25 cellular contexts compared by ENCODE assay signal in the genomic region with DNA sequence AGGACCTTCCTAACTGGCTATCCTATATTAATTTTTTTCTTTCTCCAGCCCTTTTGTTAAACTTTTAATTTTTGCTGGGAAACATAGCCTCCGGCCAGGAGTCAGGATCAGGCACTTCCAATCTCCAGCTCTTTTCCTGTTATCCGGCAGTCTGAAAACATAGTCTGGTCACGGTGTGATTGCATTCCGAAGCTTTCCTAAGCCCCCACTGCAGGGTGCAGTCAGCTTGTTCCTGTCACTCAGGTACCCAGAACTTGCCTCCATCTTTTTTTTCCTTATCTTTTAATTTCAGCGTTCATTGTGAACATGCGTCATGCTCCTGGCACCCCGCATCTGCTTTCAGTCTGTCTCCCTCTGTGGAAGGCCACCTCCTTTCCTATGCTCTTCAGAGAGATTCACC.
"Had no signal": no experiment of that assay in that cellular context is flagged by ENCODE, and none has a peak within 500 bp of the region (broad histone marks: within the 10 kb centered on the region; RNA-seq: fewer than 3 reads in every experiment).

No MANE protein-coding gene starts in this region.

- H3K4me3 Mint-ChIP-seq: activated CD4-positive, alpha-beta T cell treated with anti-CD3 and anti-CD28 coated beads, Interleukin-2, amount 10 ng/mL, durations not matched to agents 7 days and 5 days; activated naive CD8-positive, alpha-beta T cell treated with anti-CD3 and anti-CD28 coated beads for 36 hours; brain had no signal

- H3K9me3 ChIP-seq: adrenal gland, colonic mucosa, gastroesophageal sphincter, left ventricle myocardium inferior, psoas muscle, sigmoid colon, transverse colon had no signal

- H3K27ac Mint-ChIP-seq: activated naive CD8-positive, alpha-beta T cell treated with anti-CD3 and anti-CD28 coated beads for 36 hours; brain had no signal

- H3K9me3 Mint-ChIP-seq: activated CD4-positive, alpha-beta T cell treated with anti-CD3 and anti-CD28 coated beads, Interleukin-2, amount 10 ng/mL, durations not matched to agents 7 days and 5 days; activated naive CD8-positive, alpha-beta T cell treated with anti-CD3 and anti-CD28 coated beads for 36 hours; brain had no signal

- DNase-seq: activated CD4-positive, alpha-beta T cell treated with anti-CD3 and anti-CD28 coated beads, Interleukin-2, amount 10 ng/mL, durations not matched to agents 7 days and 5 days; activated CD8-positive, alpha-beta memory T cell treated with anti-CD3 and anti-CD28 coated beads for 24 hours; activated naive CD4-positive, alpha-beta T cell; adrenal gland; aorta; cerebellar nuclear complex; colonic mucosa; effector CD8-positive, alpha-beta T cell; islet precursor cell; left ventricle myocardium inferior; nucleus accumbens; psoas muscle; sigmoid colon; small intestine; stimulated activated CD4-positive, alpha-beta T cell treated with anti-CD3 and anti-CD28 coated beads, Interleukin-4, amount 100 ng/mL, for 24 hours; T1000; transverse colon; WERI-Rb-1 had no signal

- H3K4me3 ChIP-seq: adrenal gland, cardiac muscle cell, colonic mucosa, gastroesophageal sphincter, hepatocyte, left ventricle myocardium inferior, lung, psoas muscle, sigmoid colon, transverse colon had no signal

- H3K36me3 ChIP-seq: adrenal gland, colonic mucosa, gastroesophageal sphincter, left ventricle myocardium inferior, sigmoid colon, transverse colon had no signal

- ATAC-seq: gastroesophageal sphincter, psoas muscle had no signal

- H3K27me3 Mint-ChIP-seq: activated CD4-positive, alpha-beta T cell treated with anti-CD3 and anti-CD28 coated beads, Interleukin-2, amount 10 ng/mL, durations not matched to agents 7 days and 5 days; activated naive CD8-positive, alpha-beta T cell treated with anti-CD3 and anti-CD28 coated beads for 36 hours; brain had no signal

- H3K27me3 ChIP-seq: adrenal gland, cardiac muscle cell, colonic mucosa, gastroesophageal sphincter, hepatocyte, sigmoid colon, transverse colon had no signal

- H3K27ac ChIP-seq: adrenal gland, cardiac muscle cell, colonic mucosa, gastroesophageal sphincter, hepatocyte, left ventricle myocardium inferior, parathyroid adenoma, psoas muscle, sigmoid colon, transverse colon, WERI-Rb-1 had no signal

- H3K4me1 ChIP-seq: colonic mucosa, parathyroid adenoma, psoas muscle had no signal
